Comparison of ENCODE assay signal across 8 cellular contexts in genomic region chr7:55965805-55966421, GRCh38. TPM values are rescaled to one million over a fixed set of nuclear protein-coding genes. Genes with fewer than 3 reads are reported as not detected.
DNase-seq lines count a peak whose midpoint lies in the region; ATAC-seq and TF ChIP-seq lines count a peak whose summit lies in the region.

No MANE protein-coding gene starts in this region.

- DNase-seq in EH (ENCODE audit: low read depth) (peak; percentile 82), SJSA1 (ENCODE audit: low read depth in 1 of 2, low spot score in 2 of 2) (no peak), fibroblast of gingiva (ENCODE audit: low read depth) (peak; percentile 57), osteocyte (ENCODE audit: extremely low spot score, unreplicated experiment) (no peak), SIG-M5 treated with dmso at 0.1 percent for 504 hours (lab: John Stamatoyannopoulos, UW; ENCODE audit: unreplicated experiment) (no peak), NCI-H1436 (lab: John Stamatoyannopoulos, UW) (no peak)
- DNase-seq in activated CD8-positive, alpha-beta memory T cell treated with anti-CD3 and anti-CD28 coated beads, Interleukin-2, amount 50 U/mL, for 4 hours, result no peak

- ATAC-seq in HG03521 (IDR thresholded peaks at IDR 0.05; ENCODE audit: unreplicated experiment), result no peak

- H3K27me3 Mint-ChIP-seq in osteocyte (ENCODE audit: unreplicated experiment), result no peaks in the 10 kb centered on the region

- peak overlapping the region; percentile 22 for H3K4me3 Mint-ChIP-seq in osteocyte (ENCODE audit: unreplicated experiment)

- peaks cover 22% of the 10 kb centered on the region for H3K36me3 Mint-ChIP-seq in osteocyte (ENCODE audit: unreplicated experiment)

- peak overlapping the region; percentile 54 for H3K27ac Mint-ChIP-seq in osteocyte (ENCODE audit: unreplicated experiment)

- no peak overlapping the region; the same call in 1 of the 2 replicates for H3K27ac ChIP-seq in SJSA1

- no peak for TF ChIP-seq CTCF in osteocyte (IDR thresholded peaks at IDR 0.05)

- H3K9me3 ChIP-seq in SJSA1 (replicated peaks), result no peaks in the 10 kb centered on the region

- H3K4me1 Mint-ChIP-seq in osteocyte (ENCODE audit: unreplicated experiment), result peaks cover 24% of the 10 kb centered on the region

- H3K27me3 ChIP-seq in SJSA1 (replicated peaks), result no peaks in the 10 kb centered on the region

- H3K9me3 Mint-ChIP-seq in osteocyte (ENCODE audit: unreplicated experiment), result no peaks in the 10 kb centered on the region

- H3K4me1 ChIP-seq in SJSA1 (replicated peaks), result peaks cover 14% of the 10 kb centered on the region

- H3K36me3 ChIP-seq in SJSA1, result peaks cover 14% of the 10 kb centered on the region; the same call in 1 of the 2 replicates

- H3K4me3 ChIP-seq in SJSA1, result peak overlapping the region; percentile 97; the same call in 1 of the 2 replicates

RNA-seq across cellular contexts. Expression of gene NIPSNAP2, which starts 1.5 kb away (rescaled TPM):
- total RNA-seq in SJSA1 (2014; rRNA removed; shearing (Covaris generic)), result 49.5 and 62.4 TPM in 2 replicates
- 52.8 and 52.9 TPM in 2 replicates for total RNA-seq in osteocyte

RNA-seq across cellular contexts. Expression of gene MRPS17, which starts 14.2 kb away (rescaled TPM):
- 16.6 and 22.9 TPM in 2 replicates for total RNA-seq in SJSA1 (2014; rRNA removed; shearing (Covaris generic))
- 13.6 and 14.0 TPM in 2 replicates for total RNA-seq in osteocyte

Comparison
In these comparisons a context has a peak if more than half of its experiments do, and no peak if none do; other contexts are left out.
1. DNase-seq: peak in EH (single experiment) and fibroblast of gingiva (single experiment); none in SJSA1 (0 of 2), osteocyte (single experiment), SIG-M5 treated with dmso at 0.1 percent for 504 hours (single experiment), NCI-H1436 (single experiment) and activated CD8-positive, alpha-beta memory T cell treated with anti-CD3 and anti-CD28 coated beads, Interleukin-2, amount 50 U/mL, for 4 hours (single experiment).